ENCODE assay signal across 25 cellular contexts in genomic region chr3:41007399-41007798, GRCh38.
DNase-seq lines count a peak whose midpoint lies in the region; ATAC-seq, FAIRE-seq and TF ChIP-seq lines count a peak whose summit lies in the region.
"Had no signal": no experiment of that assay in that cellular context is flagged by ENCODE, and none has a peak within 500 bp of the region (broad histone marks: within the 10 kb centered on the region; RNA-seq: fewer than 3 reads in every experiment).

No MANE protein-coding gene starts in this region.

- H3K36me3 ChIP-seq in K562 (ENCODE audit: control insufficient read depth, insufficient read depth, low read length) (no peaks in the 10 kb centered on the region), pancreas (no peaks in the 10 kb centered on the region)
- H3K36me3 ChIP-seq: BE2C, BLaER1 had no signal

- no peaks in the 10 kb centered on the region for H3K79me2 ChIP-seq in K562 (ENCODE audit: control insufficient read depth, insufficient read depth, low read length)

- no peak overlapping the region for H2AFZ ChIP-seq in K562 (ENCODE audit: low read depth, low read length)

- TF ChIP-seq CTCF in K562 (IDR thresholded peaks at IDR 0.05 in 2 of 3, conservative IDR thresholded peaks at IDR 0.05 in 1 of 3; ENCODE audit: insufficient read depth in 2 of 3, low read depth in 1 of 3, low read length in 3 of 3) (no peak), pancreas (IDR thresholded peaks at IDR 0.05) (no peak)

- BruUV-seq in K562 (replicated peaks; lab: Mats Ljungman, UMichigan): no TSS peak

- H3K4me3 ChIP-seq in K562 (no peak overlapping the region), pancreas (no peak overlapping the region)
- H3K4me3 ChIP-seq: BLaER1, GM12878 had no signal

- H3K27me3 ChIP-seq in K562 (ENCODE audit: control insufficient read depth in 2 of 2, insufficient read depth in 2 of 2, low read length in 2 of 2) (peaks cover 0 to 2% of the 10 kb centered on the region in 2 experiments; a peak in 3 of 5 replicates), pancreas (no peaks in the 10 kb centered on the region)
- H3K27me3 ChIP-seq: BE2C, BLaER1 had no signal

- intact Hi-C loops in K562 (cut with micrococcal nuclease) (no loop called here), pancreas (cut with DNase I) (no loop called here)

- no peaks in the 10 kb centered on the region for H3K9me1 ChIP-seq in K562 (ENCODE audit: control insufficient read depth, insufficient read depth, low read length)

- CTCF ChIA-PET in K562 (lab: Yijun Ruan, JAX; ENCODE audit: low intra/inter-chr PET ratio): no interaction called here

- H3K27ac ChIP-seq in K562 (ENCODE audit: extremely low read depth, low read depth, low read length): no peak overlapping the region
- no peak overlapping the region for H3K27ac ChIP-seq in pancreas
- H3K27ac ChIP-seq: BLaER1 had no signal

- H3K9ac ChIP-seq in K562 (ENCODE audit: insufficient read depth in 1 of 2, low read depth in 2 of 2, low read length in 2 of 2): no peak overlapping the region
- H3K9ac ChIP-seq: BLaER1 had no signal

- DNase-seq in K562 (ENCODE audit: extremely low read depth in 1 of 4, low spot score in 3 of 4): no peak
- DNase-seq in pancreas: no peak
- no peak for DNase-seq in HuH-7.5 (ENCODE audit: low spot score)
- DNase-seq in epidermal melanocyte (ENCODE audit: insufficient read length, low spot score): no peak
- DNase-seq: 8988T; ACHN; BE2C; C1 segment of cervical spinal cord; CD4-positive, alpha-beta memory T cell; CD4-positive, CD25-positive, alpha-beta regulatory T cell; CD8-positive, alpha-beta memory T cell; COR-L47; DMS 273 treated with DMSO at 0.1 percent for 48 hours; DMS153; DMS53; DMS79; DND-41; EL; GDM1 had no signal

- TF ChIP-seq EP300 in K562 (IDR thresholded peaks at IDR 0.05; ENCODE audit: low read length): no peak

- H3K9me3 ChIP-seq in K562 (replicated peaks; ENCODE audit: control insufficient read depth, insufficient read depth, low read depth, low read length) (no peaks in the 10 kb centered on the region), pancreas (no peaks in the 10 kb centered on the region)
- H3K9me3 ChIP-seq: BE2C had no signal

- no peak for TF ChIP-seq POLR2A in K562 (conservative IDR thresholded peaks at IDR 0.05)

- POLR2A ChIA-PET in K562 (lab: Yijun Ruan, JAX): no interaction called here

- FAIRE-seq in K562 (lab: Jason Lieb, UNC) (no peak), pancreas (lab: Jason Lieb, UNC) (peak; percentile 26)
- FAIRE-seq: A204.1, GM12878, GM12892, GM18507 had no signal

- no peak overlapping the region for H3K4me2 ChIP-seq in K562 (ENCODE audit: insufficient read depth, low read length)
- H3K4me2 ChIP-seq: BLaER1 had no signal

- no peaks in the 10 kb centered on the region for H4K20me1 ChIP-seq in K562 (replicated peaks; ENCODE audit: control insufficient read depth, insufficient read depth, low read length)
- H4K20me1 ChIP-seq: BLaER1 had no signal

- no peak for ATAC-seq in K562
- no peak for ATAC-seq in pancreas
- no peak for ATAC-seq in HG03521 (IDR thresholded peaks at IDR 0.05; ENCODE audit: unreplicated experiment)
- ATAC-seq: GM12878 had no signal

- in situ Hi-C loops in K562 (cut with MboI): no loop called here

- TF ChIP-seq RAD21 in K562 (CRISPR knock-in tag; conservative IDR thresholded peaks at IDR 0.05 in 1 of 2, IDR thresholded peaks at IDR 0.05 in 1 of 2): no peak

- H3K4me1 ChIP-seq in K562 (replicated peaks in 1 of 2; ENCODE audit: control insufficient read depth in 2 of 2, insufficient read depth in 2 of 2, low read length in 2 of 2): no peaks in the 10 kb centered on the region
- no peaks in the 10 kb centered on the region for H3K4me1 ChIP-seq in pancreas
- H3K4me1 ChIP-seq: BE2C, BLaER1 had no signal

TF ChIP-seq in K562, 482 proteins besides CTCF, POLR2A, EP300 and RAD21:
- peak; percentile 91 for TF ChIP-seq ZNF507 (tag; conservative IDR thresholded peaks at IDR 0.05)
- TF ChIP-seq NR2C2 (CRISPR knock-in tag; IDR thresholded peaks at IDR 0.05): no peak
- TF ChIP-seq NR2C2 (tag; IDR thresholded peaks at IDR 0.05): no peak
